ENCODE assay signal across 8 cellular contexts in genomic region chr12:57631566-57632368, GRCh38. TPM values are rescaled to one million over a fixed set of nuclear protein-coding genes. Genes with fewer than 3 reads are reported as not detected.
DNase-seq lines count a peak whose midpoint lies in the region; ATAC-seq, FAIRE-seq and TF ChIP-seq lines count a peak whose summit lies in the region.

No MANE protein-coding gene starts in this region.

- no peak overlapping the region for H3K27ac Mint-ChIP-seq in neural crest cell (ENCODE audit: unreplicated experiment)

- no peak overlapping the region for H3K14ac ChIP-seq in H1 (ENCODE audit: insufficient read length)

- DNase-seq in Daoy (ENCODE audit: low read depth): peak; percentile 39
- peak in 1 of 2 experiments; percentile 69 for DNase-seq in H1 (ENCODE audit: low read depth in 1 of 2, low spot score in 2 of 2)
- peak; percentile 30 for DNase-seq in neural crest cell (ENCODE audit: low read depth, low spot score)
- DNase-seq in NCI-H226: no peak
- no peak for DNase-seq in dermis blood vessel endothelial cell
- no peak for DNase-seq in SKM-1 treated with dmso at 0.1 percent for 144 hours (lab: John Stamatoyannopoulos, UW; ENCODE audit: unreplicated experiment)

- no peaks in the 10 kb centered on the region for H3K79me1 ChIP-seq in H1 (ENCODE audit: low read depth, low read length)

- H3K79me2 ChIP-seq in OCI-LY3 (ENCODE audit: low read length): no peaks in the 10 kb centered on the region
- no peaks in the 10 kb centered on the region for H3K79me2 ChIP-seq in H1 (ENCODE audit: control insufficient read depth in 1 of 2, insufficient read depth in 2 of 2, low read length in 2 of 2)

- no peak for TF ChIP-seq POLR2A in H1 (IDR thresholded peaks at IDR 0.05; ENCODE audit: control extremely low read depth in 1 of 2, low read depth in 2 of 2, low read length in 2 of 2)

- peaks cover 25% of the 10 kb centered on the region for H3K4me1 Mint-ChIP-seq in neural crest cell

- ATAC-seq in HG03025 (IDR thresholded peaks at IDR 0.05; ENCODE audit: low FRiP score, unreplicated experiment): no peak

- no peak for FAIRE-seq in H1 (lab: Jason Lieb, UNC)

- CTCF ChIA-PET in H1 (lab: Charles Lee; ENCODE audit: partially characterized antibody): interaction anchor here (0.6 to 9.9 kb wide), 12 partner anchors 10 to 122 kb away, joined by 3 to 88 read pairs (median 8); partner anchors contain the start of genes ARHGEF25 and OS9

- POLR2A ChIA-PET in H1 (lab: Charles Lee; ENCODE audit: partially characterized antibody): interaction anchor here (0.8 to 2.1 kb wide), 5 partner anchors 10 to 120 kb away, joined by 3 to 11 read pairs (median 4); partner anchors contain the start of genes ARHGEF25 and CDK4

- H3K4me3 Mint-ChIP-seq in neural crest cell: peak overlapping the region; percentile 86

- no peaks in the 10 kb centered on the region for H3K9me3 ChIP-seq in OCI-LY3 (ENCODE audit: insufficient read depth, low read length)
- H3K9me3 ChIP-seq in H1 (ENCODE audit: insufficient read depth in 2 of 2, low read depth in 1 of 2, low read length in 1 of 2): no peaks in the 10 kb centered on the region

- H3K36me3 ChIP-seq in OCI-LY3 (replicated peaks; ENCODE audit: low read depth, low read length): no peaks in the 10 kb centered on the region
- H3K36me3 ChIP-seq in H1 (ENCODE audit: control insufficient read depth in 2 of 4, insufficient read depth in 4 of 4, low read length in 3 of 4): no peaks in the 10 kb centered on the region; a peak in 1 of 8 replicates

- H4K91ac ChIP-seq in H1 (replicated peaks; ENCODE audit: insufficient read length, low read length): no peak overlapping the region

- H3K4ac ChIP-seq in H1 (replicated peaks; ENCODE audit: insufficient read length, low read depth, low read length): no peak overlapping the region

- H3K9ac ChIP-seq in OCI-LY3 (ENCODE audit: low read length) (peak overlapping the region; percentile 75; the same call in 1 of the 2 replicates), H1 (replicated peaks in 1 of 4; ENCODE audit: extremely low read depth in 1 of 4, low read depth in 3 of 4, low read length in 3 of 4) (no peak overlapping the region)

- 2% methylated on average over 27 of the region's 44 CpGs; no CpG with 5 or more reads in 1 of the 2 experiments for WGBS in H1 (ENCODE audit: extremely low coverage in 1 of 2, insufficient coverage in 1 of 2, insufficient read length in 1 of 2, insufficient replicate concordance in 2 of 2, low coverage in 1 of 2, low lambda C conversion rate in 2 of 2, missing lambda C conversion rate in 1 of 2), 2 experiments

- H3K56ac ChIP-seq in H1 (replicated peaks; ENCODE audit: insufficient read length, low read depth, low read length): no peak overlapping the region

- H2AFZ ChIP-seq in OCI-LY3 (ENCODE audit: low read depth, low read length): no peak overlapping the region; the same call in 1 of the 2 replicates
- no peak overlapping the region; the same call in 1 of the 2 replicates for H2AFZ ChIP-seq in H1 (ENCODE audit: low read length)

- H3K4me1 ChIP-seq in OCI-LY3 (ENCODE audit: low read length) (peaks cover 8% of the 10 kb centered on the region; the same call in 1 of the 2 replicates), H1 (replicated peaks in 1 of 4; ENCODE audit: control insufficient read depth in 3 of 4, insufficient read depth in 4 of 4, low read length in 3 of 4) (peaks cover 0 to 18% (median 14%) of the 10 kb centered on the region in 4 experiments; a peak in 6 of 7 replicates)

- H2BK15ac ChIP-seq in H1 (ENCODE audit: low read length): peak overlapping the region; percentile 97; the same call in 1 of the 2 replicates

- H2AK5ac ChIP-seq in H1 (ENCODE audit: low read depth, low read length): no peak overlapping the region

- TF ChIP-seq RAD21 in H1 (IDR thresholded peaks at IDR 0.05 in 1 of 2, conservative IDR thresholded peaks at IDR 0.05 in 1 of 2; ENCODE audit: low read depth in 2 of 2, low read length in 2 of 2): no peak

- H3K27me3 Mint-ChIP-seq in neural crest cell (ENCODE audit: low read depth): peaks cover 57% of the 10 kb centered on the region

- H4K5ac ChIP-seq in H1 (ENCODE audit: insufficient read length, low read depth, low read length): no peak overlapping the region

- H3K4me2 ChIP-seq in OCI-LY3 (ENCODE audit: low read length): peak overlapping the region; percentile 95
- peak overlapping the region; percentile 44 to 91 for H3K4me2 ChIP-seq in H1 (ENCODE audit: insufficient read depth in 1 of 2, low read depth in 2 of 2, low read length in 2 of 2)

- H2BK5ac ChIP-seq in H1 (ENCODE audit: low read depth, low read length): no peak overlapping the region

- no peak for TF ChIP-seq EP300 in H1 (IDR thresholded peaks at IDR 0.05; ENCODE audit: borderline replicate concordance in 1 of 2, low read depth in 2 of 2, low read length in 2 of 2)

- H3K4me3 ChIP-seq in OCI-LY3 (ENCODE audit: low read length): peak overlapping the region; percentile 88
- H3K4me3 ChIP-seq in H1 (ENCODE audit: extremely low read depth in 1 of 4, insufficient read depth in 2 of 4, low read depth in 3 of 4, low read length in 4 of 4): peak overlapping the region; percentile 42 to 83 (median 48)

- no peak overlapping the region for H2BK120ac ChIP-seq in H1 (replicated peaks; ENCODE audit: low read depth, low read length)

- peaks cover 7% of the 10 kb centered on the region; the same call in 1 of the 2 replicates for H3K23me2 ChIP-seq in H1 (ENCODE audit: low read depth, low read length)

- H3K23ac ChIP-seq in H1 (ENCODE audit: insufficient read length): no peak overlapping the region

- no peak overlapping the region for H2BK12ac ChIP-seq in H1 (ENCODE audit: low read depth, low read length)

- TF ChIP-seq CTCF in OCI-LY3 (IDR thresholded peaks at IDR 0.05; ENCODE audit: low read depth, low read length) (no peak), H1 (IDR thresholded peaks at IDR 0.05; ENCODE audit: control extremely low read depth in 1 of 3, insufficient read depth in 1 of 3, low read depth in 1 of 3, low read length in 3 of 3) (no peak), neural crest cell (conservative IDR thresholded peaks at IDR 0.05) (no peak)

- H2BK20ac ChIP-seq in H1 (ENCODE audit: low read length): no peak overlapping the region

- H3K36me3 Mint-ChIP-seq in neural crest cell (ENCODE audit: low read depth): peaks cover 3% of the 10 kb centered on the region

- H4K8ac ChIP-seq in H1 (ENCODE audit: extremely low read depth, insufficient read depth, low read length): peak overlapping the region; percentile 53; the same call in 1 of the 2 replicates

- H3K18ac ChIP-seq in H1 (ENCODE audit: extremely low read depth, low read length): peak overlapping the region; percentile 48

- H3K9me3 Mint-ChIP-seq in neural crest cell: no peaks in the 10 kb centered on the region

- H3K27me3 ChIP-seq in OCI-LY3 (ENCODE audit: low read depth, low read length) (no peaks in the 10 kb centered on the region), H1 (replicated peaks in 1 of 4; ENCODE audit: control insufficient read depth in 3 of 4, extremely low read depth in 1 of 4, insufficient read depth in 3 of 4, low read length in 3 of 4) (peaks cover 60 to 79% (median 74%) of the 10 kb centered on the region in 4 experiments)

- H3K27ac ChIP-seq in OCI-LY3 (ENCODE audit: low read length) (no peak overlapping the region), H1 (ENCODE audit: low read depth, low read length) (no peak overlapping the region)

- no peaks in the 10 kb centered on the region for H4K20me1 ChIP-seq in OCI-LY3 (ENCODE audit: insufficient read depth, low read length)
- peaks cover 2 to 11% of the 10 kb centered on the region in 2 experiments for H4K20me1 ChIP-seq in H1 (replicated peaks in 1 of 2; ENCODE audit: control insufficient read depth in 1 of 2, insufficient read depth in 2 of 2, low read length in 2 of 2)

RNA-seq across cellular contexts. Expression of gene B4GALNT1, which starts 1.2 kb away (rescaled TPM):
- total RNA-seq in Daoy (2014; rRNA removed; shearing (Covaris generic)): 36.5 and 60.9 TPM in 2 replicates
- 1.4 and 1.5 TPM in 2 replicates for total RNA-seq in H1 (2021; fragmentation: NEBNext Ultra II Directional; extraction: Animal tissue kit (Norgen Biotek cat#: 25700))
- polyA plus RNA-seq in H1 (2011; rRNA removed): 2.2 and 2.3 TPM in 2 replicates
- polyA plus RNA-seq in H1 (2011; cell fraction: cytosol; rRNA removed): 1.6 TPM
- polyA plus RNA-seq in H1 (2011; cell fraction: nucleus; rRNA removed): 4.8 TPM
- polyA plus RNA-seq in H1 (2012, experiment 1 of 2): 0.95 to 1.6 TPM (median 1.3 TPM) in 4 replicates
- 1.3 TPM for polyA plus RNA-seq in H1 (2012, experiment 2 of 2)
- polyA plus RNA-seq in H1 (2013, experiment 1 of 2): 0.61 TPM
- 0.74 TPM for polyA plus RNA-seq in H1 (2013, experiment 2 of 2)
- polyA minus RNA-seq in H1 (2011; rRNA and poly(A)+ RNA removed): 1.0 and 1.7 TPM in 2 replicates
- 0.59 TPM for polyA minus RNA-seq in H1 (2011; cell fraction: cytosol; rRNA and poly(A)+ RNA removed)
- 1.5 TPM for polyA minus RNA-seq in H1 (2011; cell fraction: nucleus; rRNA and poly(A)+ RNA removed)
- total RNA-seq in neural crest cell (18.6 and 19.5 TPM in 2 replicates), dermis blood vessel endothelial cell (0.14 TPM in 1 of 2 replicates, not detected in the other)

RNA-seq across cellular contexts. Expression of gene ARHGEF25, which starts 20.5 kb away (rescaled TPM):
- total RNA-seq in Daoy (2014; rRNA removed; shearing (Covaris generic)): 0.95 and 5.6 TPM in 2 replicates
- 5.9 and 6.4 TPM in 2 replicates for total RNA-seq in H1 (2021; fragmentation: NEBNext Ultra II Directional; extraction: Animal tissue kit (Norgen Biotek cat#: 25700))
- polyA plus RNA-seq in H1 (2011; rRNA removed): 8.6 and 8.8 TPM in 2 replicates
- polyA plus RNA-seq in H1 (2011; cell fraction: cytosol; rRNA removed): 11.8 TPM
- polyA plus RNA-seq in H1 (2011; cell fraction: nucleus; rRNA removed): 45.7 TPM
- polyA plus RNA-seq in H1 (2012, experiment 1 of 2): 11.8 to 18.3 TPM (median 17.0 TPM) in 4 replicates
- 10.9 TPM for polyA plus RNA-seq in H1 (2012, experiment 2 of 2)
- polyA plus RNA-seq in H1 (2013, experiment 1 of 2): 3.8 TPM
- 3.6 TPM for polyA plus RNA-seq in H1 (2013, experiment 2 of 2)
- polyA minus RNA-seq in H1 (2011; rRNA and poly(A)+ RNA removed): 4.3 and 9.0 TPM in 2 replicates
- 3.4 TPM for polyA minus RNA-seq in H1 (2011; cell fraction: cytosol; rRNA and poly(A)+ RNA removed)
- polyA minus RNA-seq in H1 (2011; cell fraction: nucleus; rRNA and poly(A)+ RNA removed): 7.1 TPM
- total RNA-seq in neural crest cell (41.2 and 43.8 TPM in 2 replicates), dermis blood vessel endothelial cell (0.68 and 0.74 TPM in 2 replicates)

RNA-seq across cellular contexts. Expression of gene DTX3, which starts 27.1 kb away (rescaled TPM):
- total RNA-seq in Daoy (2014; rRNA removed; shearing (Covaris generic)): 12.3 and 12.7 TPM in 2 replicates
- 41.8 and 43.4 TPM in 2 replicates for total RNA-seq in H1 (2021; fragmentation: NEBNext Ultra II Directional; extraction: Animal tissue kit (Norgen Biotek cat#: 25700))
- 92.5 and 126 TPM in 2 replicates for polyA plus RNA-seq in H1 (2011; rRNA removed)
- polyA plus RNA-seq in H1 (2011; cell fraction: cytosol; rRNA removed): 92.5 TPM
- 373 TPM for polyA plus RNA-seq in H1 (2011; cell fraction: nucleus; rRNA removed)
- polyA plus RNA-seq in H1 (2012, experiment 1 of 2): 66.9 to 71.1 TPM (median 70.4 TPM) in 4 replicates
- 45.9 TPM for polyA plus RNA-seq in H1 (2012, experiment 2 of 2)
- 41.7 TPM for polyA plus RNA-seq in H1 (2013, experiment 1 of 2)
- polyA plus RNA-seq in H1 (2013, experiment 2 of 2): 36.1 TPM
- 27.3 and 38.8 TPM in 2 replicates for polyA minus RNA-seq in H1 (2011; rRNA and poly(A)+ RNA removed)
- polyA minus RNA-seq in H1 (2011; cell fraction: cytosol; rRNA and poly(A)+ RNA removed): 31.0 TPM
- 52.0 TPM for polyA minus RNA-seq in H1 (2011; cell fraction: nucleus; rRNA and poly(A)+ RNA removed)
- total RNA-seq in neural crest cell (74.7 and 75.6 TPM in 2 replicates), dermis blood vessel endothelial cell (1.9 and 2.4 TPM in 2 replicates)

RNA-seq across cellular contexts. Expression of gene PIP4K2C, which starts 40.8 kb away (rescaled TPM):
- 35.2 and 44.9 TPM in 2 replicates for total RNA-seq in Daoy (2014; rRNA removed; shearing (Covaris generic))
- total RNA-seq in H1 (2021; fragmentation: NEBNext Ultra II Directional; extraction: Animal tissue kit (Norgen Biotek cat#: 25700)): 21.4 and 27.1 TPM in 2 replicates
- polyA plus RNA-seq in H1 (2011; rRNA removed): 21.0 and 25.0 TPM in 2 replicates
- 21.8 TPM for polyA plus RNA-seq in H1 (2011; cell fraction: cytosol; rRNA removed)
- 23.9 TPM for polyA plus RNA-seq in H1 (2011; cell fraction: nucleus; rRNA removed)
- polyA plus RNA-seq in H1 (2012, experiment 1 of 2): 19.5 to 27.9 TPM (median 22.1 TPM) in 4 replicates
- 16.5 TPM for polyA plus RNA-seq in H1 (2012, experiment 2 of 2)
- 14.6 TPM for polyA plus RNA-seq in H1 (2013, experiment 1 of 2)
- polyA plus RNA-seq in H1 (2013, experiment 2 of 2): 15.9 TPM
- polyA minus RNA-seq in H1 (2011; rRNA and poly(A)+ RNA removed): 25.6 and 27.0 TPM in 2 replicates
- polyA minus RNA-seq in H1 (2011; cell fraction: cytosol; rRNA and poly(A)+ RNA removed): 16.4 TPM
- 11.0 TPM for polyA minus RNA-seq in H1 (2011; cell fraction: nucleus; rRNA and poly(A)+ RNA removed)
- total RNA-seq in neural crest cell: 15.9 and 17.3 TPM in 2 replicates
- total RNA-seq in dermis blood vessel endothelial cell: 10.2 and 15.4 TPM in 2 replicates

Comparison
In these comparisons a context has a peak if more than half of its experiments do, and no peak if none do; other contexts are left out.
1. DNase-seq: peak in Daoy (single experiment) and neural crest cell (single experiment); none in NCI-H226 (single experiment), dermis blood vessel endothelial cell (single experiment) and SKM-1 treated with dmso at 0.1 percent for 144 hours (single experiment).